ENCODE assay signal across 31 cellular contexts in genomic region chr1:42797414-42797813, GRCh38. TPM values are rescaled to one million over a fixed set of nuclear protein-coding genes. Genes with fewer than 3 reads are reported as not detected.
"Had no signal": no experiment of that assay in that cellular context is flagged by ENCODE, and none has a peak within 500 bp of the region (broad histone marks: within the 10 kb centered on the region; RNA-seq: fewer than 3 reads in every experiment).

No MANE protein-coding gene starts in this region.

- H3K36me3 ChIP-seq: neutrophil, right lobe of liver, sigmoid colon, stomach, thoracic aorta, thyroid gland, tibial nerve, upper lobe of left lung, vagina had no signal

- H3K4me1 Mint-ChIP-seq: naive thymus-derived CD4-positive, alpha-beta T cell; natural killer cell; nephron; stimulated activated effector memory CD8-positive, alpha-beta T cell treated with anti-CD3 and anti-CD28 coated beads, Interleukin-12 subunit alpha, Interleukin-12 subunit beta, amount 100 ng/mL, for 72 hours; stimulated activated naive B cell treated with anti-CD40 and anti-IgM and Interleukin-4, amounts not matched to agents 10 μg/mL and 1 μg/mL and 100 μg/mL, for 72 hours had no signal

- H3K4me3 ChIP-seq: psoas muscle, right lobe of liver, sigmoid colon, stomach, thoracic aorta, thyroid gland, tibial nerve, upper lobe of left lung, vagina had no signal

- H3K4me1 ChIP-seq: psoas muscle, right lobe of liver, sigmoid colon, stomach, thyroid gland, tibial nerve, upper lobe of left lung had no signal

- H3K36me3 Mint-ChIP-seq: natural killer cell; stimulated activated effector memory CD8-positive, alpha-beta T cell treated with anti-CD3 and anti-CD28 coated beads, Interleukin-12 subunit alpha, Interleukin-12 subunit beta, amount 100 ng/mL, for 72 hours; stimulated activated naive B cell treated with anti-CD40 and anti-IgM and Interleukin-4, amounts not matched to agents 10 μg/mL and 1 μg/mL and 100 μg/mL, for 72 hours had no signal

- H3K27me3 ChIP-seq: neutrophil, right lobe of liver, sigmoid colon, stomach, thyroid gland, tibial nerve, upper lobe of left lung, vagina had no signal

- ATAC-seq: naive thymus-derived CD4-positive, alpha-beta T cell; natural killer cell; psoas muscle; right cardiac atrium; right lobe of liver; stimulated activated effector memory CD8-positive, alpha-beta T cell treated with anti-CD3 and anti-CD28 coated beads, Interleukin-12 subunit alpha, Interleukin-12 subunit beta, amount 100 ng/mL, for 72 hours; stimulated activated naive B cell treated with anti-CD40 and anti-IgM and Interleukin-4, amounts not matched to agents 10 μg/mL and 1 μg/mL and 100 μg/mL, for 72 hours had no signal

- H3K27me3 Mint-ChIP-seq: stimulated activated naive B cell treated with anti-CD40 and anti-IgM and Interleukin-4, amounts not matched to agents 10 μg/mL and 1 μg/mL and 100 μg/mL, for 72 hours; stimulated activated naive CD8-positive, alpha-beta T cell treated with anti-CD3 and anti-CD28 coated beads, Interleukin-15, Interleukin-2, amounts not matched to agents 100 ng/mL and 50 ng/mL, for 24 hours had no signal

- DNase-seq: naive thymus-derived CD4-positive, alpha-beta T cell; natural killer cell; nucleus accumbens; posterior cingulate gyrus; psoas muscle; right cardiac atrium; right lobe of liver; sigmoid colon; small intestine; stimulated activated CD4-positive, alpha-beta T cell treated with anti-CD3 and anti-CD28 coated beads, Interleukin-15, amount 100 ng/mL, for 24 hours; stimulated activated CD4-positive, alpha-beta T cell treated with anti-CD3 and anti-CD28 coated beads, Interleukin-2, amount 100 ng/mL, for 24 hours; stimulated activated CD4-positive, alpha-beta T cell treated with anti-CD3 and anti-CD28 coated beads, Interleukin-2, amount 100 ng/mL, for 48 hours; stimulated activated CD4-positive, alpha-beta T cell treated with anti-CD3 and anti-CD28 coated beads, Interleukin-4, amount 100 ng/mL, for 24 hours; stimulated activated naive B cell treated with anti-CD40 and anti-IgM and Interleukin-4, amounts not matched to agents 10 μg/mL and 1 μg/mL and 100 μg/mL, for 72 hours; stimulated activated naive CD4-positive, alpha-beta T cell treated with Interleukin-2 at 50 U/mL for 16 hours; stomach; thyroid gland; trophoblast cell; upper lobe of left lung had no signal

- FAIRE-seq: small intestine, urothelium cell line had no signal

- H3K4me3 Mint-ChIP-seq: naive thymus-derived CD4-positive, alpha-beta T cell; natural killer cell; nephron; neural crest cell; stimulated activated effector memory CD8-positive, alpha-beta T cell treated with anti-CD3 and anti-CD28 coated beads, Interleukin-12 subunit alpha, Interleukin-12 subunit beta, amount 100 ng/mL, for 72 hours; stimulated activated naive B cell treated with anti-CD40 and anti-IgM and Interleukin-4, amounts not matched to agents 10 μg/mL and 1 μg/mL and 100 μg/mL, for 72 hours; stimulated activated naive CD8-positive, alpha-beta T cell treated with anti-CD3 and anti-CD28 coated beads, Interleukin-15, Interleukin-2, amounts not matched to agents 100 ng/mL and 50 ng/mL, for 24 hours had no signal

- H3K27ac Mint-ChIP-seq: natural killer cell; nephron; progenitor cell of endocrine pancreas; stimulated activated effector memory CD8-positive, alpha-beta T cell treated with anti-CD3 and anti-CD28 coated beads, Interleukin-12 subunit alpha, Interleukin-12 subunit beta, amount 100 ng/mL, for 72 hours; stimulated activated naive B cell treated with anti-CD40 and anti-IgM and Interleukin-4, amounts not matched to agents 10 μg/mL and 1 μg/mL and 100 μg/mL, for 72 hours; stimulated activated naive CD8-positive, alpha-beta T cell treated with anti-CD3 and anti-CD28 coated beads, Interleukin-15, Interleukin-2, amounts not matched to agents 100 ng/mL and 50 ng/mL, for 24 hours had no signal

- H3K9me3 ChIP-seq: neutrophil, psoas muscle, right lobe of liver, sigmoid colon, stomach, thoracic aorta, thyroid gland, tibial nerve, upper lobe of left lung, vagina had no signal

- H3K9me3 Mint-ChIP-seq: naive thymus-derived CD4-positive, alpha-beta T cell; natural killer cell; nephron; neural crest cell; stimulated activated effector memory CD8-positive, alpha-beta T cell treated with anti-CD3 and anti-CD28 coated beads, Interleukin-12 subunit alpha, Interleukin-12 subunit beta, amount 100 ng/mL, for 72 hours; stimulated activated naive B cell treated with anti-CD40 and anti-IgM and Interleukin-4, amounts not matched to agents 10 μg/mL and 1 μg/mL and 100 μg/mL, for 72 hours; stimulated activated naive CD8-positive, alpha-beta T cell treated with anti-CD3 and anti-CD28 coated beads, Interleukin-15, Interleukin-2, amounts not matched to agents 100 ng/mL and 50 ng/mL, for 24 hours had no signal

- H3K27ac ChIP-seq: neutrophil, parathyroid adenoma, psoas muscle, right lobe of liver, sigmoid colon, stomach, thoracic aorta, thyroid gland, tibial nerve, upper lobe of left lung, vagina had no signal

RNA-seq across cellular contexts. Expression of gene TMEM269, which starts 12.6 kb away (rescaled TPM):
- total RNA-seq: renal cortical epithelial cell, sigmoid colon, vagina had no signal
- polyA plus RNA-seq: naive thymus-derived CD4-positive, alpha-beta T cell; right cardiac atrium had no signal
